Comparison of ENCODE assay signal across 8 cellular contexts in genomic region chr9:131125288-131126058, GRCh38. TPM values are rescaled to one million over a fixed set of nuclear protein-coding genes. Genes with fewer than 3 reads are reported as not detected.
A peak's percentile ranks its signal among the peaks of the same experiment; 100 is the strongest.
DNase-seq lines count a peak whose midpoint lies in the region; ATAC-seq, FAIRE-seq and TF ChIP-seq lines count a peak whose summit lies in the region.

Gene NUP214, plus strand, starts transcription at chr9:131125586. Its CDS starts 119 bp downstream, at chr9:131125705.

- H3K27me3 ChIP-seq in OCI-LY3 (ENCODE audit: low read depth, low read length) (no peaks in the 10 kb centered on the region), endothelial cell of umbilical vein (ENCODE audit: control insufficient read depth in 2 of 2, insufficient read depth in 2 of 2, low read length in 2 of 2) (no peaks in the 10 kb centered on the region)

- peak; percentile 97 for TF ChIP-seq POLR2A in endothelial cell of umbilical vein (IDR thresholded peaks at IDR 0.05; ENCODE audit: low read depth, low read length)

- H3K4me3 ChIP-seq in OCI-LY3 (ENCODE audit: low read length), result peak within 1 kb of the TSS; percentile 92
- H3K4me3 ChIP-seq in endothelial cell of umbilical vein (replicated peaks in 1 of 3; ENCODE audit: insufficient read depth in 1 of 3, low read depth in 1 of 3, low read length in 3 of 3), result peak within 1 kb of the TSS; percentile 37 to 83 (median 65)

- CTCF ChIA-PET in endothelial cell of umbilical vein (lab: Charles Lee), result interaction anchor here (0.9 to 2.3 kb wide), 6 partner anchors 16 to 211 kb away, joined by 3 to 17 read pairs (median 7); partner anchors contain the start of gene AIF1L

- H3K9ac ChIP-seq in OCI-LY3 (ENCODE audit: low read length) (peak within 1 kb of the TSS; percentile 100), endothelial cell of umbilical vein (replicated peaks; ENCODE audit: extremely low read depth, insufficient read depth, low read length) (peak within 1 kb of the TSS; percentile 89)

- ATAC-seq in GM21515 (IDR thresholded peaks at IDR 0.05; ENCODE audit: unreplicated experiment), result peak; percentile 90

- peak within 1 kb of the TSS; percentile 70 for H3K27ac ChIP-seq in OCI-LY3 (ENCODE audit: low read length)
- peak within 1 kb of the TSS; percentile 63 for H3K27ac ChIP-seq in endothelial cell of umbilical vein (ENCODE audit: insufficient read depth, low read depth, low read length)

- H3K79me2 ChIP-seq in OCI-LY3 (ENCODE audit: low read length) (peaks cover 32% of the 10 kb centered on the region), endothelial cell of umbilical vein (ENCODE audit: control insufficient read depth, insufficient read depth, low read length) (peaks cover 17% of the 10 kb centered on the region)

- peaks cover 26% of the 10 kb centered on the region for H3K36me3 ChIP-seq in OCI-LY3 (replicated peaks; ENCODE audit: low read depth, low read length)
- H3K36me3 ChIP-seq in endothelial cell of umbilical vein (ENCODE audit: control insufficient read depth in 2 of 2, extremely low read depth in 1 of 2, insufficient read depth in 2 of 2, low read length in 2 of 2), result peaks cover 10% of the 10 kb centered on the region in 2 experiments

- H3K9me3 ChIP-seq in OCI-LY3 (ENCODE audit: insufficient read depth, low read length), result no peaks in the 10 kb centered on the region
- H3K9me3 ChIP-seq in endothelial cell of umbilical vein (replicated peaks; ENCODE audit: control insufficient read depth, insufficient read depth, low read length), result no peaks in the 10 kb centered on the region

- POLR2A ChIA-PET in endothelial cell of umbilical vein (lab: Charles Lee), result interaction anchor here (0.8 to 1.4 kb wide), 2 partner anchors 9 to 14 kb away, joined by 4 to 7 read pairs; no protein-coding TSS in a partner anchor

- H2AFZ ChIP-seq in OCI-LY3 (ENCODE audit: low read depth, low read length) (peak within 1 kb of the TSS; percentile 57; the same call in 1 of the 2 replicates), endothelial cell of umbilical vein (ENCODE audit: low read depth, low read length) (peak within 1 kb of the TSS; percentile 18)

- dilution Hi-C loops in endothelial cell of umbilical vein (cut with MboI; ENCODE audit: extremely low pct_ligation_motif_present, low sequenced_read_pairs), result no loop called here

- DNase-seq in D341Med (ENCODE audit: low spot score) (peak; percentile 99), HuH-7 (ENCODE audit: low spot score) (peak; percentile 96), activated T-cell treated with anti-CD3 and anti-CD28 coated beads for 1 hour (ENCODE audit: low read depth) (peak; percentile 99), endothelial cell of umbilical vein (ENCODE audit: low read depth, low spot score) (peak; percentile 99), midbrain (lab: John Stamatoyannopoulos, UW) (peak; percentile 99)
- peak; percentile 99 to 100 for DNase-seq in stimulated activated CD8-positive, alpha-beta memory T cell treated with anti-CD3 and anti-CD28 coated beads, Interleukin-2, amount 100 ng/mL, for 1 hour (ENCODE audit: low read depth in 2 of 2)

- no peaks in the 10 kb centered on the region for H3K9me1 ChIP-seq in endothelial cell of umbilical vein (replicated peaks; ENCODE audit: control insufficient read depth, extremely low read depth, insufficient read depth, low read length)

- H4K20me1 ChIP-seq in OCI-LY3 (ENCODE audit: insufficient read depth, low read length) (no peaks in the 10 kb centered on the region), endothelial cell of umbilical vein (replicated peaks; ENCODE audit: control insufficient read depth, extremely low read depth, insufficient read depth, low read length) (no peaks in the 10 kb centered on the region)

- H3K4me1 ChIP-seq in OCI-LY3 (ENCODE audit: low read length), result peaks cover 10% of the 10 kb centered on the region
- H3K4me1 ChIP-seq in endothelial cell of umbilical vein (ENCODE audit: control insufficient read depth, extremely low read depth, insufficient read depth, low read length), result peaks cover 11% of the 10 kb centered on the region

- H3K4me2 ChIP-seq in OCI-LY3 (ENCODE audit: low read length) (peak within 1 kb of the TSS; percentile 86), endothelial cell of umbilical vein (ENCODE audit: insufficient read depth, low read length) (peak within 1 kb of the TSS; percentile 88)

- intact Hi-C loops in endothelial cell of umbilical vein (cut with micrococcal nuclease), result loop anchor here (1.0 kb wide), 2 partner anchors 8 to 67 kb away; no protein-coding TSS in a partner anchor

- BruUV-seq in endothelial cell of umbilical vein (replicated peaks; lab: Mats Ljungman, UMichigan), result TSS peak; percentile 53

- no peak for TF ChIP-seq CTCF in OCI-LY3 (IDR thresholded peaks at IDR 0.05; ENCODE audit: low read depth, low read length)
- no peak for TF ChIP-seq CTCF in endothelial cell of umbilical vein (IDR thresholded peaks at IDR 0.05; ENCODE audit: extremely low read depth in 1 of 2, insufficient read depth in 1 of 2, low read depth in 1 of 2, low read length in 2 of 2)

- FAIRE-seq in endothelial cell of umbilical vein (lab: Jason Lieb, UNC), result peak; percentile 97

TF ChIP-seq in endothelial cell of umbilical vein, 7 proteins besides CTCF, POLR2A, EP300 and RAD21:
- peak; percentile 95 for TF ChIP-seq POLR2AphosphoS5 (IDR thresholded peaks at IDR 0.05; ENCODE audit: insufficient read depth, low read depth, low read length)
- TF ChIP-seq EZH2 (IDR thresholded peaks at IDR 0.05; ENCODE audit: borderline replicate concordance, low read depth, low read length, severe bottlenecking), result no peak
- TF ChIP-seq MYC (IDR thresholded peaks at IDR 0.05; ENCODE audit: low read depth, low read length), result peak; percentile 51
- peak; percentile 52 for TF ChIP-seq MAX (IDR thresholded peaks at IDR 0.05; ENCODE audit: insufficient read depth, insufficient read length)
TF ChIP-seq in endothelial cell of umbilical vein: peak in this region for 3.

RNA-seq across cellular contexts. Expression of gene NUP214, which starts in this region (rescaled TPM):
- total RNA-seq in endothelial cell of umbilical vein, result 58.1 and 65.9 TPM in 2 replicates
- 28.7 and 31.1 TPM in 2 replicates for polyA plus RNA-seq in endothelial cell of umbilical vein
- polyA plus RNA-seq in endothelial cell of umbilical vein (2011; cell fraction: cytosol; rRNA removed), result 16.2 and 18.9 TPM in 2 replicates
- 46.7 and 63.2 TPM in 2 replicates for polyA plus RNA-seq in endothelial cell of umbilical vein (2011; cell fraction: nucleus; rRNA removed)
- 22.1 and 28.9 TPM in 2 replicates for polyA plus RNA-seq in endothelial cell of umbilical vein (2012)
- polyA minus RNA-seq in endothelial cell of umbilical vein, result 70.8 and 84.9 TPM in 2 replicates
- 44.0 TPM for polyA minus RNA-seq in endothelial cell of umbilical vein (2011; cell fraction: cytosol; rRNA and poly(A)+ RNA removed)
- 88.8 and 110 TPM in 2 replicates for polyA minus RNA-seq in endothelial cell of umbilical vein (2011; cell fraction: nucleus; rRNA and poly(A)+ RNA removed)

Comparison
In these comparisons a context has a peak if more than half of its experiments do, and no peak if none do; other contexts are left out.
1. Peak in every context shown above with its lines: DNase-seq, ATAC-seq, H3K4me3 ChIP-seq and H3K27ac ChIP-seq.